ENCODE assay signal across 31 cellular contexts in genomic region chr14:94638961-94639817, GRCh38. TPM values are rescaled to one million over a fixed set of nuclear protein-coding genes. Genes with fewer than 3 reads are reported as not detected.
"Had no signal": no experiment of that assay in that cellular context is flagged by ENCODE, and none has a peak within 500 bp of the region (broad histone marks: within the 10 kb centered on the region; RNA-seq: fewer than 3 reads in every experiment).

No MANE protein-coding gene starts in this region.

- H3K27me3 Mint-ChIP-seq: activated B cell treated with CpG ODN at 0.5 μM for 24 hours; activated CD4-positive, alpha-beta T cell treated with anti-CD3 and anti-CD28 coated beads, Interleukin-2, amount 10 ng/mL, durations not matched to agents 24 days and 14 days; activated CD8-positive, alpha-beta memory T cell treated with anti-CD3 and anti-CD28 coated beads, Interleukin-2, amount 10 ng/mL, durations not matched to agents 7 days and 5 days; activated naive CD4-positive, alpha-beta T cell treated with anti-CD3 and anti-CD28 coated beads, Interleukin-2, amount 50 U/mL, for 24 hours had no signal

- ATAC-seq: activated CD8-positive, alpha-beta memory T cell treated with anti-CD3 and anti-CD28 coated beads, Interleukin-2, amount 10 ng/mL, durations not matched to agents 7 days and 5 days; Panc1; SK-N-SH treated with all-trans-retinoic acid at 6 μM for 48 hours had no signal

- H3K27ac ChIP-seq: SJSA1 had no signal

- H3K9me3 Mint-ChIP-seq: activated B cell treated with CpG ODN at 0.5 μM for 24 hours; activated CD4-positive, alpha-beta T cell treated with anti-CD3 and anti-CD28 coated beads, Interleukin-2, amount 10 ng/mL, durations not matched to agents 24 days and 14 days; activated naive CD4-positive, alpha-beta T cell treated with anti-CD3 and anti-CD28 coated beads, Interleukin-2, amount 50 U/mL, for 24 hours; activated T-cell treated with anti-CD3 and anti-CD28 coated beads, Interleukin-2, amount 50 U/mL, for 24 hours; activated T-helper 1 cell treated with anti-CD3 and anti-CD28 coated beads, Interleukin-12 subunit alpha, Interleukin-12 subunit beta, Interleukin-2, Interleukin-4 antibody, amounts not matched to agents 30 ng/mL and 10 ng/mL and 1 ng/mL, durations not matched to agents 14 hours and 24 hours and 36 hours; T-helper 1 cell treated with Interleukin-12 subunit alpha and Interleukin-12 subunit beta and Interleukin-4 antibody, amounts not matched to agents 30 μg/mL and 1 μg/mL, for 36 hours had no signal

- DNase-seq: activated B cell treated with CpG ODN at 0.5 μM for 24 hours; activated CD4-positive, alpha-beta T cell treated with anti-CD3 and anti-CD28 coated beads for 1 hour; activated CD4-positive, alpha-beta T cell treated with anti-CD3 and anti-CD28 coated beads, Interleukin-2, amount 10 ng/mL, durations not matched to agents 24 days and 14 days; activated CD4-positive, alpha-beta T cell treated with anti-CD3 and anti-CD28 coated beads, Interleukin-2, amount 50 U/mL, for 48 hours; activated CD8-positive, alpha-beta memory T cell treated with anti-CD3 and anti-CD28 coated beads, Interleukin-2, amount 10 ng/mL, durations not matched to agents 7 days and 5 days; activated effector memory CD4-positive, alpha-beta T cell treated with Interleukin-2 at 50 U/mL for 16 hours; activated naive CD4-positive, alpha-beta T cell; activated T-cell treated with anti-CD3 and anti-CD28 coated beads, Interleukin-2, amount 50 U/mL, for 24 hours; aorta; central memory CD4-positive, alpha-beta T cell; MG63; MV-4-11; NCI-H1092 treated with DMSO at 0.1 percent for 48 hours; NCI-H1417 treated with DMSO at 0.1 percent for 48 hours; NCI-H1694; NCI-H2029 treated with DMSO at 0.1 percent for 48 hours; NCI-H345; NCI-H510A; NCI-H526 treated with DMSO at 0.1 percent for 48 hours; NCI-H82; OCI-M1; SHP77; SW 1271; T-helper 9 cell had no signal

- H3K4me3 Mint-ChIP-seq: activated B cell treated with CpG ODN at 0.5 μM for 24 hours; activated CD4-positive, alpha-beta T cell treated with anti-CD3 and anti-CD28 coated beads, Interleukin-2, amount 10 ng/mL, durations not matched to agents 24 days and 14 days; activated CD8-positive, alpha-beta memory T cell treated with anti-CD3 and anti-CD28 coated beads, Interleukin-2, amount 10 ng/mL, durations not matched to agents 7 days and 5 days; activated naive CD4-positive, alpha-beta T cell treated with anti-CD3 and anti-CD28 coated beads, Interleukin-2, amount 50 U/mL, for 24 hours; activated T-cell treated with anti-CD3 and anti-CD28 coated beads, Interleukin-2, amount 50 U/mL, for 24 hours; activated T-helper 1 cell treated with anti-CD3 and anti-CD28 coated beads, Interleukin-12 subunit alpha, Interleukin-12 subunit beta, Interleukin-2, Interleukin-4 antibody, amounts not matched to agents 30 ng/mL and 10 ng/mL and 1 ng/mL, durations not matched to agents 14 hours and 24 hours and 36 hours; T-helper 1 cell treated with Interleukin-12 subunit alpha and Interleukin-12 subunit beta and Interleukin-4 antibody, amounts not matched to agents 30 μg/mL and 1 μg/mL, for 36 hours had no signal

- H3K27me3 ChIP-seq: MG63, SJSA1 had no signal

- H3K4me1 Mint-ChIP-seq: activated B cell treated with CpG ODN at 0.5 μM for 24 hours; activated CD4-positive, alpha-beta T cell treated with anti-CD3 and anti-CD28 coated beads, Interleukin-2, amount 10 ng/mL, durations not matched to agents 24 days and 14 days; activated CD8-positive, alpha-beta memory T cell treated with anti-CD3 and anti-CD28 coated beads, Interleukin-2, amount 10 ng/mL, durations not matched to agents 7 days and 5 days; activated naive CD4-positive, alpha-beta T cell treated with anti-CD3 and anti-CD28 coated beads, Interleukin-2, amount 50 U/mL, for 24 hours had no signal

- H3K4me3 ChIP-seq: MG63, SJSA1 had no signal

- H3K27ac Mint-ChIP-seq: activated B cell treated with CpG ODN at 0.5 μM for 24 hours; activated CD4-positive, alpha-beta T cell treated with anti-CD3 and anti-CD28 coated beads, Interleukin-2, amount 10 ng/mL, durations not matched to agents 24 days and 14 days; activated CD8-positive, alpha-beta memory T cell treated with anti-CD3 and anti-CD28 coated beads, Interleukin-2, amount 10 ng/mL, durations not matched to agents 7 days and 5 days; activated naive CD4-positive, alpha-beta T cell treated with anti-CD3 and anti-CD28 coated beads, Interleukin-2, amount 50 U/mL, for 24 hours; activated T-cell treated with anti-CD3 and anti-CD28 coated beads, Interleukin-2, amount 50 U/mL, for 24 hours; activated T-helper 1 cell treated with anti-CD3 and anti-CD28 coated beads, Interleukin-12 subunit alpha, Interleukin-12 subunit beta, Interleukin-2, Interleukin-4 antibody, amounts not matched to agents 30 ng/mL and 10 ng/mL and 1 ng/mL, durations not matched to agents 14 hours and 24 hours and 36 hours; T-helper 1 cell treated with Interleukin-12 subunit alpha and Interleukin-12 subunit beta and Interleukin-4 antibody, amounts not matched to agents 30 μg/mL and 1 μg/mL, for 36 hours had no signal

- H3K36me3 Mint-ChIP-seq: activated CD8-positive, alpha-beta memory T cell treated with anti-CD3 and anti-CD28 coated beads, Interleukin-2, amount 10 ng/mL, durations not matched to agents 7 days and 5 days; activated naive CD4-positive, alpha-beta T cell treated with anti-CD3 and anti-CD28 coated beads, Interleukin-2, amount 50 U/mL, for 24 hours had no signal

- H3K4me1 ChIP-seq: SJSA1 had no signal

- H3K9me3 ChIP-seq: MG63, SJSA1 had no signal

- H3K36me3 ChIP-seq: MG63, SJSA1 had no signal

RNA-seq across cellular contexts. Expression of gene SERPINA3, which starts 27.0 kb away (rescaled TPM):
- total RNA-seq: activated B cell treated with CpG ODN at 0.5 μM for 24 hours; activated CD4-positive, alpha-beta T cell treated with anti-CD3 and anti-CD28 coated beads, Interleukin-2, amount 10 ng/mL, durations not matched to agents 24 days and 14 days; activated CD8-positive, alpha-beta memory T cell treated with anti-CD3 and anti-CD28 coated beads, Interleukin-2, amount 10 ng/mL, durations not matched to agents 7 days and 5 days; activated T-helper 1 cell treated with anti-CD3 and anti-CD28 coated beads, Interleukin-12 subunit alpha, Interleukin-12 subunit beta, Interleukin-2, Interleukin-4 antibody, amounts not matched to agents 30 ng/mL and 10 ng/mL and 1 ng/mL, durations not matched to agents 14 hours and 24 hours and 36 hours had no signal

RNA-seq across cellular contexts. Expression of gene SERPINA5, which starts 58.0 kb away (rescaled TPM):
- total RNA-seq: activated B cell treated with CpG ODN at 0.5 μM for 24 hours; activated CD4-positive, alpha-beta T cell treated with anti-CD3 and anti-CD28 coated beads, Interleukin-2, amount 10 ng/mL, durations not matched to agents 24 days and 14 days; activated CD8-positive, alpha-beta memory T cell treated with anti-CD3 and anti-CD28 coated beads, Interleukin-2, amount 10 ng/mL, durations not matched to agents 7 days and 5 days; activated T-helper 1 cell treated with anti-CD3 and anti-CD28 coated beads, Interleukin-12 subunit alpha, Interleukin-12 subunit beta, Interleukin-2, Interleukin-4 antibody, amounts not matched to agents 30 ng/mL and 10 ng/mL and 1 ng/mL, durations not matched to agents 14 hours and 24 hours and 36 hours; bronchial epithelial cell had no signal
